ENCODE assay signal across 7 cellular contexts in genomic region chr9:109903515-109904138, GRCh38.
DNase-seq lines count a peak whose midpoint lies in the region; ATAC-seq, FAIRE-seq and TF ChIP-seq lines count a peak whose summit lies in the region.

No MANE protein-coding gene starts in this region.

- in situ Hi-C loops in KBM-7 (cut with MboI; ENCODE audit: low pct_unique_long_range_greater_than_20kb, low sequenced_read_pairs), result loop anchor here (25.0 kb wide), 2 partner anchors 159 to 234 kb away; no protein-coding TSS in a partner anchor

- TF ChIP-seq CTCF in GM12873 (IDR thresholded peaks at IDR 0.05; ENCODE audit: insufficient read depth, low read depth, low read length, missing control alignments), result peak; percentile 86

- no peak for ATAC-seq in HG03045 (IDR thresholded peaks at IDR 0.05; ENCODE audit: unreplicated experiment)

- DNase-seq in KBM-7 (peak; percentile 76), RPMI7951 (ENCODE audit: low read depth) (peak; percentile 65), frontal cortex (ENCODE audit: low spot score in 2 of 2) (peak in 1 of 2 donors; percentile 49), pons (ENCODE audit: low spot score) (peak; percentile 68)
- DNase-seq in activated effector memory CD4-positive, alpha-beta T cell treated with anti-CD3 and anti-CD28 coated beads, Interleukin-2, amount 50 U/mL, for 16 hours, result peak; percentile 80

- peak; percentile 21 for FAIRE-seq in frontal cortex (lab: Jason Lieb, UNC)
